In genomic region chr14:24329736-24330135, GRCh38 we compare ENCODE assay signal across 10 cellular contexts. TPM values are rescaled to one million over a fixed set of nuclear protein-coding genes. Genes with fewer than 3 reads are reported as not detected.
A peak's percentile ranks its signal among the peaks of the same experiment; 100 is the strongest.
DNase-seq lines count a peak whose midpoint lies in the region; ATAC-seq and TF ChIP-seq lines count a peak whose summit lies in the region.
"Had no signal": no experiment of that assay in that cellular context is flagged by ENCODE, and none has a peak within 500 bp of the region (broad histone marks: within the 10 kb centered on the region; RNA-seq: fewer than 3 reads in every experiment).

No MANE protein-coding gene starts in this region.

- H3K9me3 ChIP-seq in stomach = no peaks in the 10 kb centered on the region

- H3K36me3 Mint-ChIP-seq in activated naive CD4-positive, alpha-beta T cell treated with anti-CD3 and anti-CD28 coated beads, Interleukin-2, amount 10 ng/mL, durations not matched to agents 7 days and 5 days = peaks cover 1% of the 10 kb centered on the region

- peak; percentile 52 for DNase-seq in activated naive CD4-positive, alpha-beta T cell treated with anti-CD3 and anti-CD28 coated beads, Interleukin-2, amount 10 ng/mL, durations not matched to agents 7 days and 5 days
- no peak for DNase-seq in activated naive CD4-positive, alpha-beta T cell treated with anti-CD3 and anti-CD28 coated beads, Interleukin-2, amount 50 U/mL, for 16 hours
- DNase-seq in activated T-cell treated with anti-CD3 and anti-CD28 coated beads for 48 hours (ENCODE audit: low read depth) (peak; percentile 39), left colon (peak; percentile 46 to 70), stomach (peak; percentile 62), OCI-M2 (lab: John Stamatoyannopoulos, UW; ENCODE audit: unreplicated experiment) (no peak)
- DNase-seq in effector CD8-positive, alpha-beta T cell (lab: John Stamatoyannopoulos, UW) = no peak
- DNase-seq: NCI-H2171 treated with DMSO at 0.1 percent for 48 hours had no signal

- WGBS in stomach, 5 donors = 65 to 73% (median 71%) methylated on average over 9 of the region's 9 CpGs

- no peak overlapping the region for H3K27ac Mint-ChIP-seq in activated naive CD4-positive, alpha-beta T cell treated with anti-CD3 and anti-CD28 coated beads, Interleukin-2, amount 10 ng/mL, durations not matched to agents 7 days and 5 days

- no peak for ATAC-seq in left colon
- ATAC-seq in GM18867 (IDR thresholded peaks at IDR 0.05; ENCODE audit: unreplicated experiment) = no peak

- no peaks in the 10 kb centered on the region for H3K36me3 ChIP-seq in stomach
- H3K36me3 ChIP-seq: cardiac muscle cell had no signal

- no peak for TF ChIP-seq CTCF in stomach (IDR thresholded peaks at IDR 0.05)

- H3K4me3 Mint-ChIP-seq in activated naive CD4-positive, alpha-beta T cell treated with anti-CD3 and anti-CD28 coated beads, Interleukin-2, amount 10 ng/mL, durations not matched to agents 7 days and 5 days = no peak overlapping the region

- H3K4me1 ChIP-seq in stomach = peaks cover 30 to 71% (median 38%) of the 10 kb centered on the region in 4 donors

- peaks cover 81% of the 10 kb centered on the region for H3K27me3 Mint-ChIP-seq in activated naive CD4-positive, alpha-beta T cell treated with anti-CD3 and anti-CD28 coated beads, Interleukin-2, amount 10 ng/mL, durations not matched to agents 7 days and 5 days

- TF ChIP-seq EP300 in stomach (IDR thresholded peaks at IDR 0.05) = no peak

- intact Hi-C loops in left colon (cut with DNase I, micrococcal nuclease) = loop anchor here in 1 of 2 donors (10.0 kb wide), 1 partner anchor 105 kb away; no protein-coding TSS in a partner anchor
- intact Hi-C loops in stomach (cut with DNase I; ENCODE audit: low total_unique reads) = loop anchor here (5.0 kb wide), 1 partner anchor 103 kb away; no protein-coding TSS in a partner anchor

- peak overlapping the region in 3 of 5 donors; percentile 37 to 50 (median 49) for H3K27ac ChIP-seq in stomach
- H3K27ac ChIP-seq: cardiac muscle cell had no signal

- no peaks in the 10 kb centered on the region for H3K9me3 Mint-ChIP-seq in activated naive CD4-positive, alpha-beta T cell treated with anti-CD3 and anti-CD28 coated beads, Interleukin-2, amount 10 ng/mL, durations not matched to agents 7 days and 5 days

- peaks cover 59% of the 10 kb centered on the region for H3K4me1 Mint-ChIP-seq in activated naive CD4-positive, alpha-beta T cell treated with anti-CD3 and anti-CD28 coated beads, Interleukin-2, amount 10 ng/mL, durations not matched to agents 7 days and 5 days

- CTCF ChIA-PET in activated naive CD4-positive, alpha-beta T cell treated with anti-CD3 and anti-CD28 coated beads, Interleukin-2, amount 10 ng/mL, durations not matched to agents 7 days and 5 days (lab: Charles Lee) = interaction anchor here (1.1 to 18.8 kb wide), 4 partner anchors 9 to 112 kb away, joined by 3 to 557 read pairs (median 66); partner anchors contain the start of genes CBLN3, CIDEB, KHNYN and LTB4R

- no peak overlapping the region for H3K4me3 ChIP-seq in stomach
- H3K4me3 ChIP-seq: cardiac muscle cell had no signal

- H3K27me3 ChIP-seq in stomach = peaks cover 0 to 17% (median 8%) of the 10 kb centered on the region in 3 donors

- TF ChIP-seq POLR2A in stomach (IDR thresholded peaks at IDR 0.05) = no peak

RNA-seq across cellular contexts. Expression of gene ADCY4, which starts 5.1 kb away (rescaled TPM):
- 10 to 100 TPM; 10.1 to 16.4 TPM for total RNA-seq in left colon
- 100 to 1,000 TPM in 1 of 5 donors, 10 to 100 TPM in 4; 18.2 to 118 (median 33.3) TPM for total RNA-seq in stomach
- 10 to 100 TPM; 15.2 to 18.9 (median 18.8) TPM for polyA plus RNA-seq in stomach
- polyA plus RNA-seq: cardiac muscle cell had no signal

RNA-seq across cellular contexts. Expression of gene RIPK3, which starts 10.1 kb away (rescaled TPM):
- total RNA-seq in left colon (10 to 100 TPM; 56.6 to 67.9 TPM), stomach (10 to 100 TPM in 4 of 5 donors, 1 to 10 TPM in 1; 6.4 to 42.6 (median 12.5) TPM)
- polyA plus RNA-seq in stomach = 10 to 100 TPM; 12.7 to 18.3 (median 14.3) TPM
- polyA plus RNA-seq: cardiac muscle cell had no signal

RNA-seq across cellular contexts. Expression of gene LTB4R, which starts 18.4 kb away (rescaled TPM):
- total RNA-seq in left colon (1 to 10 TPM; 2.9 to 4.3 TPM), stomach (10 to 100 TPM in 3 of 5 donors, 1 to 10 TPM in 1, not detected in 1; 3.3 to 92.8 (median 24.6) TPM)
- polyA plus RNA-seq in stomach = 10 to 100 TPM in 1 of 3 donors, 1 to 10 TPM in 2; 1.4 to 67.2 (median 4.1) TPM

RNA-seq across cellular contexts. Expression of gene LTB4R2, which starts 19.8 kb away (rescaled TPM):
- total RNA-seq in left colon (1 to 10 TPM; 2.9 to 4.2 TPM), stomach (10 to 100 TPM in 3 of 5 donors, 1 to 10 TPM in 1, not detected in 1; 9.9 to 71.5 (median 24.5) TPM)
- 1 to 10 TPM in 1 of 3 donors, under 1 TPM in 1, not detected in 1; 0.25 to 6.0 TPM for polyA plus RNA-seq in stomach

RNA-seq across cellular contexts. Expression of gene CIDEB, which starts 22.0 kb away (rescaled TPM):
- 10 to 100 TPM; 10.7 to 16.6 TPM for total RNA-seq in left colon
- 10 to 100 TPM in 2 of 5 donors, 1 to 10 TPM in 3; 5.0 to 11.2 (median 6.4) TPM for total RNA-seq in stomach
- polyA plus RNA-seq in stomach = 10 to 100 TPM in 1 of 3 donors, 1 to 10 TPM in 2; 6.0 to 14.2 (median 6.0) TPM
- total RNA-seq: cardiac muscle cell had no signal
- polyA plus RNA-seq: cardiac muscle cell had no signal

Comparison
In these comparisons a context has a peak if more than half of its experiments do, and no peak if none do; other contexts are left out.
1. DNase-seq: peak in activated naive CD4-positive, alpha-beta T cell treated with anti-CD3 and anti-CD28 coated beads, Interleukin-2, amount 10 ng/mL, durations not matched to agents 7 days and 5 days (single experiment), activated T-cell treated with anti-CD3 and anti-CD28 coated beads for 48 hours (single experiment), left colon (2 of 2) and stomach (single experiment); none in activated naive CD4-positive, alpha-beta T cell treated with anti-CD3 and anti-CD28 coated beads, Interleukin-2, amount 50 U/mL, for 16 hours (single experiment), OCI-M2 (single experiment) and effector CD8-positive, alpha-beta T cell (single experiment).